ENCODE assay signal across 29 cellular contexts in the genomic region with DNA sequence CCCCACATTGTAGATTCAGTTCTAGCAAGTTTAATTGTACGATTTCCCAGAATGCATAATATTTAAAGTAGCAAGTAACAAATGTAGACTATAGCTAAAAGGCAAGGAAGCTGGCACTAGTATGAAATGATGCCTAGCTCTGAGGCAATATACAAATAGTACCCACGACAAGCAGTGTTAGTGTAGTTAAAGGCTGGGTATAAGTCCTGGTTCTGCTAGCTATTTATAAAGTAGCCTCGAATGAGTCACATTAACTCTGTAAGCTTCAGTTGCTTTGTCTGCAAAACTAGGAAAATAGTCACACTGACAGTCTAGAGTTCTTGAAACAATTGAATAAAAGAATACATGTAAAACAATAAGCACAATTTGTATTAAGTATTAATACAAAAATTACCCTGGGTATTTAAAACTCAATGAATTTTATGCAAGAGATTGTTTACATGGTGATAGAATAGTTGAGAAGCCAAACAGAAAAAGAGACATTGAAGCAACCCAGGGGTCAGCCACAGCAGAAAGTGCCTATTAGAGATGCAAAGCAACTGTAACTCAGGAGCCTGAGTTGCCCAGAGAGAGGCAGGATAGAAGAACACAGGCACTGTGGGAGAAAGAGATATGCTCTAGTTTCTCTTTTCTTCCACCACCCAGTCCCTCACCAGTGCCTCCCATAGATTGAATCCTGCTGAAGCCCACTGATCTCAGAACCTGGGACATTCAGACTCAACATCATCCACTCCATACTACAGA.
DNase-seq lines count a peak whose midpoint lies in the region; ATAC-seq, FAIRE-seq and TF ChIP-seq lines count a peak whose summit lies in the region.
"Had no signal": no experiment of that assay in that cellular context is flagged by ENCODE, and none has a peak within 500 bp of the region (broad histone marks: within the 10 kb centered on the region; RNA-seq: fewer than 3 reads in every experiment).

No MANE protein-coding gene starts in this region.

- H4K20me1 ChIP-seq in HepG2 (ENCODE audit: insufficient read depth, low read length) (no peaks in the 10 kb centered on the region), smooth muscle cell (ENCODE audit: low read depth) (no peaks in the 10 kb centered on the region)

- H3K4me1 ChIP-seq in right lobe of liver (peaks cover 0 to 24% (median 6%) of the 10 kb centered on the region in 4 donors), HepG2 (ENCODE audit: insufficient read depth, low read length) (peaks cover 11% of the 10 kb centered on the region), smooth muscle cell (ENCODE audit: low read depth) (no peaks in the 10 kb centered on the region)
- H3K4me1 ChIP-seq: SJCRH30, upper lobe of right lung had no signal

- no peak for FAIRE-seq in HepG2 (lab: Jason Lieb, UNC)

- POLR2A ChIA-PET in HepG2 (lab: Yijun Ruan, JAX), result no interaction called here

- DNase-seq in right lobe of liver (no peak), HepG2 (ENCODE audit: low spot score) (no peak), glomerular visceral epithelial cell (ENCODE audit: extremely low spot score) (peak; percentile 8), smooth muscle cell (lab: John Stamatoyannopoulos, UW; ENCODE audit: unreplicated experiment) (no peak), T-helper 2 cell (no peak), GM13976 (ENCODE audit: low spot score) (no peak)
- DNase-seq: 8988T; activated CD4-positive, alpha-beta T cell treated with anti-CD3 and anti-CD28 coated beads, Interleukin-2, amount 50 U/mL, for 1 hour; activated naive CD8-positive, alpha-beta T cell treated with anti-CD3 and anti-CD28 coated beads for 36 hours; AML-193; CD8-positive, alpha-beta memory T cell; effector CD4-positive, alpha-beta T cell; foreskin melanocyte; GF-D8; IMR-90; kidney glomerular epithelial cell; NCI-H1105; NCI-H2081 treated with DMSO at 0.1 percent for 48 hours; NCI-H446 treated with DMSO at 0.1 percent for 48 hours; right cardiac atrium; SJCRH30; stimulated activated CD8-positive, alpha-beta memory T cell treated with anti-CD3 and anti-CD28 coated beads, Interleukin-4, amount 100 ng/mL, for 48 hours; upper lobe of right lung had no signal

- BruUV-seq in HepG2 (replicated peaks; lab: Mats Ljungman, UMichigan), result no TSS peak

- H3K27ac ChIP-seq in right lobe of liver (no peak overlapping the region), HepG2 (ENCODE audit: extremely low read length, insufficient read depth, low read length) (no peak overlapping the region), smooth muscle cell (ENCODE audit: low read depth) (peak overlapping the region; percentile 81)
- H3K27ac ChIP-seq: HL-60, SJCRH30, upper lobe of right lung, VCaP had no signal

- no peak for TF ChIP-seq RAD21 in HepG2 (CRISPR knock-in tag; IDR thresholded peaks at IDR 0.05)

- no peaks in the 10 kb centered on the region for H3K27me3 ChIP-seq in right lobe of liver
- no peaks in the 10 kb centered on the region for H3K27me3 ChIP-seq in HepG2 (ENCODE audit: control insufficient read depth in 1 of 2, insufficient read depth in 2 of 2, low read length in 2 of 2)
- no peaks in the 10 kb centered on the region for H3K27me3 ChIP-seq in smooth muscle cell (ENCODE audit: low read depth)
- H3K27me3 ChIP-seq: SJCRH30, upper lobe of right lung had no signal

- in situ Hi-C loops in HepG2 (cut with HindIII; ENCODE audit: extremely low pct_ligation_motif_present, low pct_unique_long_range_greater_than_20kb), result no loop called here
- in situ Hi-C loops in GM13976 (cut with MboI; ENCODE audit: low sequenced_read_pairs, unreplicated experiment), result no loop called here

- H3K9ac ChIP-seq in HepG2 (ENCODE audit: insufficient read depth, low read depth, low read length) (no peak overlapping the region), smooth muscle cell (ENCODE audit: low read depth) (no peak overlapping the region)

- H3K4me3 ChIP-seq in right lobe of liver (no peak overlapping the region), HepG2 (replicated peaks in 1 of 3; ENCODE audit: insufficient read depth in 1 of 3, low read depth in 2 of 3, low read length in 3 of 3) (no peak overlapping the region), smooth muscle cell (no peak overlapping the region)
- H3K4me3 ChIP-seq: SJCRH30, upper lobe of right lung had no signal

- H3K36me3 ChIP-seq in right lobe of liver, result no peaks in the 10 kb centered on the region
- no peaks in the 10 kb centered on the region for H3K36me3 ChIP-seq in HepG2 (replicated peaks in 1 of 2; ENCODE audit: control insufficient read depth in 1 of 2, insufficient read depth in 2 of 2, low read length in 2 of 2)
- no peaks in the 10 kb centered on the region for H3K36me3 ChIP-seq in smooth muscle cell (ENCODE audit: low read depth)
- H3K36me3 ChIP-seq: SJCRH30, upper lobe of right lung had no signal

- CTCF ChIA-PET in HepG2 (lab: Yijun Ruan, JAX; ENCODE audit: low intra/inter-chr PET ratio, low total read pairs), result no interaction called here

- H3K79me2 ChIP-seq in HepG2 (ENCODE audit: insufficient read depth, low read length), result no peaks in the 10 kb centered on the region
- no peaks in the 10 kb centered on the region for H3K79me2 ChIP-seq in smooth muscle cell (ENCODE audit: low read depth)

- ATAC-seq in right lobe of liver (peak; percentile 44 to 66 (median 50)), HepG2 (no peak), HG03571 (IDR thresholded peaks at IDR 0.05; ENCODE audit: unreplicated experiment) (peak; percentile 37), HG03565 (IDR thresholded peaks at IDR 0.05; ENCODE audit: unreplicated experiment) (no peak)
- ATAC-seq: esophagus mucosa, Panc1, right cardiac atrium, upper lobe of right lung had no signal

- TF ChIP-seq CTCF in right lobe of liver (IDR thresholded peaks at IDR 0.05) (no peak), HepG2 (CRISPR knock-in tag; IDR thresholded peaks at IDR 0.05) (no peak), smooth muscle cell (IDR thresholded peaks at IDR 0.05; ENCODE audit: borderline replicate concordance, insufficient read depth, poor library complexity, severe bottlenecking) (no peak), GM13976 (IDR thresholded peaks at IDR 0.05; ENCODE audit: borderline replicate concordance, control extremely low read depth, extremely low read depth, insufficient read depth, missing control alignments) (no peak)

- no peak for TF ChIP-seq EP300 in HepG2 (IDR thresholded peaks at IDR 0.05; ENCODE audit: low read depth in 2 of 2, low read length in 2 of 2)
- no peak for TF ChIP-seq EP300 in HepG2 (CRISPR knock-in tag; IDR thresholded peaks at IDR 0.05; ENCODE audit: borderline replicate concordance)

- H2AFZ ChIP-seq in HepG2 (ENCODE audit: low read length) (no peak overlapping the region), smooth muscle cell (ENCODE audit: low read depth) (peak overlapping the region; percentile 77)

- TF ChIP-seq POLR2A in right lobe of liver (IDR thresholded peaks at IDR 0.05), result no peak
- no peak for TF ChIP-seq POLR2A in HepG2 (IDR thresholded peaks at IDR 0.05; ENCODE audit: insufficient read depth in 1 of 2, low read depth in 2 of 2, low read length in 2 of 2)

- WGBS in right lobe of liver (ENCODE audit: insufficient coverage, low coverage, low lambda C conversion rate, missing lambda C conversion rate), result 24% methylated on average over 3 of the region's 3 CpGs
- 12% methylated on average over 3 of the region's 3 CpGs for WGBS in HepG2 (ENCODE audit: low lambda C conversion rate)
- 53% methylated on average over 3 of the region's 3 CpGs for WGBS in smooth muscle cell (ENCODE audit: low lambda C conversion rate)

- intact Hi-C loops in right lobe of liver (cut with DNase I), result no loop called here
- intact Hi-C loops in HepG2 (cut with micrococcal nuclease; ENCODE audit: unreplicated experiment), result no loop called here

- peaks cover 4% of the 10 kb centered on the region for H3F3A ChIP-seq in smooth muscle cell (ENCODE audit: low read depth)

- H3K4me2 ChIP-seq in HepG2 (ENCODE audit: low read depth, low read length), result no peak overlapping the region
- H3K4me2 ChIP-seq in smooth muscle cell, result no peak overlapping the region

- H3K9me3 ChIP-seq in right lobe of liver (no peaks in the 10 kb centered on the region), HepG2 (ENCODE audit: low read length) (no peaks in the 10 kb centered on the region), smooth muscle cell (replicated peaks; ENCODE audit: low read depth) (no peaks in the 10 kb centered on the region)
- H3K9me3 ChIP-seq: SJCRH30, upper lobe of right lung had no signal

TF ChIP-seq in HepG2, 621 proteins besides CTCF, POLR2A, EP300 and RAD21:
- no peak for TF ChIP-seq ZNF143 (CRISPR knock-in tag; IDR thresholded peaks at IDR 0.05)
- TF ChIP-seq, protein P1, sequence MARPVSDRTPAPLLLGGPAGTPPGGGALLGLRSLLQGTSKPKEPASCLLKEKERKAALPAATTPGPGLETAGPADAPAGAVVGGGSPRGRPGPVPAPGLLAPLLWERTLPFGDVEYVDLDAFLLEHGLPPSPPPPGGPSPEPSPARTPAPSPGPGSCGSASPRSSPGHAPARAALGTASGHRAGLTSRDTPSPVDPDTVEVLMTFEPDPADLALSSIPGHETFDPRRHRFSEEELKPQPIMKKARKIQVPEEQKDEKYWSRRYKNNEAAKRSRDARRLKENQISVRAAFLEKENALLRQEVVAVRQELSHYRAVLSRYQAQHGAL (CRISPR knock-in tag; IDR thresholded peaks at IDR 0.05; ENCODE audit: not compliant biosample characterization), result no peak
- no peak for TF ChIP-seq ZNF597 (CRISPR knock-in tag; IDR thresholded peaks at IDR 0.05)
- TF ChIP-seq U2AF2 (IDR thresholded peaks at IDR 0.05; ENCODE audit: low read depth, low read length), result no peak
- no peak for TF ChIP-seq SMARCE1 (IDR thresholded peaks at IDR 0.05; ENCODE audit: borderline replicate concordance)
- no peak for TF ChIP-seq IKZF4 (CRISPR knock-in tag; IDR thresholded peaks at IDR 0.05; ENCODE audit: borderline replicate concordance, low read depth, not compliant biosample characterization)
- TF ChIP-seq FOXK2 (IDR thresholded peaks at IDR 0.05), result no peak
- no peak for TF ChIP-seq THAP8 (CRISPR knock-in tag; IDR thresholded peaks at IDR 0.05; ENCODE audit: borderline replicate concordance)
- TF ChIP-seq PAF1 (CRISPR knock-in tag; IDR thresholded peaks at IDR 0.05), result no peak
TF ChIP-seq in HepG2: peak in this region for 0.

Comparison
In these comparisons a context has a peak if more than half of its experiments do, and no peak if none do; other contexts are left out.
1. ATAC-seq: peak in right lobe of liver (4 of 4) and HG03571 (single experiment); none in HepG2 (single experiment) and HG03565 (single experiment).